8 cellular contexts compared by ENCODE assay signal in genomic region chr3:137032465-137033120, GRCh38.
DNase-seq lines count a peak whose midpoint lies in the region; ATAC-seq and TF ChIP-seq lines count a peak whose summit lies in the region.

No MANE protein-coding gene starts in this region.

- no peak overlapping the region for H3K9ac ChIP-seq in NT2/D1 (ENCODE audit: insufficient read length, low read depth)

- H3K9me3 Mint-ChIP-seq in CD8-positive, alpha-beta T cell: no peaks in the 10 kb centered on the region

- H3K27me3 Mint-ChIP-seq in CD8-positive, alpha-beta T cell (ENCODE audit: low read depth): peaks cover 22% of the 10 kb centered on the region

- peak; percentile 56 to 84 (median 74) for DNase-seq in CD8-positive, alpha-beta T cell
- DNase-seq in HT-29 (ENCODE audit: low spot score) (peak; percentile 86), NT2/D1 (ENCODE audit: low read depth, low spot score) (peak; percentile 90), activated T-cell treated with anti-CD3 and anti-CD28 coated beads for 24 hours (ENCODE audit: low read depth) (peak; percentile 67), esophagus muscularis mucosa (ENCODE audit: extremely low spot score) (peak; percentile 95)
- peak; percentile 45 to 75 for DNase-seq in stimulated activated CD8-positive, alpha-beta memory T cell treated with anti-CD3 and anti-CD28 coated beads, Interleukin-7, amount 100 ng/mL, for 1 hour (ENCODE audit: low read depth in 2 of 2)

- peak; percentile 99 for TF ChIP-seq CTCF in CD8-positive, alpha-beta T cell (IDR thresholded peaks at IDR 0.05)
- peak; percentile 86 to 100 (median 94) for TF ChIP-seq CTCF in esophagus muscularis mucosa (IDR thresholded peaks at IDR 0.05)

- H3K36me3 ChIP-seq in CD8-positive, alpha-beta T cell (ENCODE audit: insufficient read depth, low read length): no peaks in the 10 kb centered on the region
- H3K36me3 ChIP-seq in NT2/D1 (ENCODE audit: insufficient read depth, insufficient read length, low read length) (no peaks in the 10 kb centered on the region), esophagus muscularis mucosa (no peaks in the 10 kb centered on the region), muscle layer of duodenum (ENCODE audit: control insufficient read depth in 1 of 2, insufficient read depth in 2 of 2, low read length in 2 of 2) (no peaks in the 10 kb centered on the region)

- no peak overlapping the region for H3K27ac ChIP-seq in CD8-positive, alpha-beta T cell (ENCODE audit: low read depth, low read length)
- H3K27ac ChIP-seq in esophagus muscularis mucosa (replicated peaks in 1 of 4): no peak overlapping the region
- no peak overlapping the region for H3K27ac ChIP-seq in muscle layer of duodenum (ENCODE audit: low read length)

- no peaks in the 10 kb centered on the region for H3K27me3 ChIP-seq in CD8-positive, alpha-beta T cell (ENCODE audit: insufficient read depth, low read length)
- peaks cover 27% of the 10 kb centered on the region for H3K27me3 ChIP-seq in NT2/D1 (ENCODE audit: insufficient read depth, insufficient read length)
- no peaks in the 10 kb centered on the region for H3K27me3 ChIP-seq in esophagus muscularis mucosa
- no peaks in the 10 kb centered on the region for H3K27me3 ChIP-seq in muscle layer of duodenum (ENCODE audit: low read depth, low read length)

- H3K4me3 ChIP-seq in CD8-positive, alpha-beta T cell (ENCODE audit: low read depth, low read length): peak overlapping the region; percentile 19
- H3K4me3 ChIP-seq in NT2/D1 (ENCODE audit: insufficient read length, low read depth) (no peak overlapping the region), esophagus muscularis mucosa (peak overlapping the region; percentile 35 to 56 (median 39)), muscle layer of duodenum (ENCODE audit: low read depth in 1 of 2, low read length in 2 of 2) (peak overlapping the region; percentile 46 to 52)

- intact Hi-C loops in CD8-positive, alpha-beta T cell (cut with DNase I, micrococcal nuclease): loop anchor here (5.0 kb wide), 3 partner anchors 915 to 960 kb away; no protein-coding TSS in a partner anchor
- intact Hi-C loops in esophagus muscularis mucosa (cut with DNase I): loop anchor here (5.0 kb wide), 1 partner anchor 915 kb away; no protein-coding TSS in a partner anchor

- no peak for TF ChIP-seq POLR2A in esophagus muscularis mucosa (IDR thresholded peaks at IDR 0.05; ENCODE audit: low read depth)

- no peaks in the 10 kb centered on the region for H3K36me3 Mint-ChIP-seq in CD8-positive, alpha-beta T cell

- TF ChIP-seq EP300 in esophagus muscularis mucosa (IDR thresholded peaks at IDR 0.05): no peak

- ATAC-seq in CD8-positive, alpha-beta T cell: peak; percentile 86
- peak; percentile 89 for ATAC-seq in GM19463 (IDR thresholded peaks at IDR 0.05; ENCODE audit: unreplicated experiment)

- H3K4me3 Mint-ChIP-seq in CD8-positive, alpha-beta T cell: peak overlapping the region; percentile 77

- no peak overlapping the region for H3K27ac Mint-ChIP-seq in CD8-positive, alpha-beta T cell

- peaks cover 9% of the 10 kb centered on the region for H3K4me1 Mint-ChIP-seq in CD8-positive, alpha-beta T cell (ENCODE audit: low read depth)

- CTCF ChIA-PET in CD8-positive, alpha-beta T cell (lab: Charles Lee): interaction anchor here (0.5 to 1.7 kb wide), 29 partner anchors 9 to 1100 kb away, joined by 3 to 10 read pairs (median 3); partner anchors contain the start of gene STAG1

- no peaks in the 10 kb centered on the region for H3K9me3 ChIP-seq in CD8-positive, alpha-beta T cell (ENCODE audit: low read length)
- no peaks in the 10 kb centered on the region for H3K9me3 ChIP-seq in NT2/D1 (ENCODE audit: insufficient read depth, low read length)
- no peaks in the 10 kb centered on the region for H3K9me3 ChIP-seq in esophagus muscularis mucosa
- H3K9me3 ChIP-seq in muscle layer of duodenum (ENCODE audit: control insufficient read depth in 1 of 2, low read length in 2 of 2): no peaks in the 10 kb centered on the region

- 3% methylated on average over 25 of the region's 31 CpGs for WGBS in esophagus muscularis mucosa

- POLR2A ChIA-PET in CD8-positive, alpha-beta T cell (lab: Charles Lee): interaction anchor here (1.0 to 1.3 kb wide), 2 partner anchors 8 to 280 kb away, joined by 3 to 5 read pairs; partner anchors contain the start of gene STAG1

- peaks cover 4% of the 10 kb centered on the region for H3K4me1 ChIP-seq in CD8-positive, alpha-beta T cell (ENCODE audit: insufficient read depth, low read length)
- H3K4me1 ChIP-seq in NT2/D1 (ENCODE audit: insufficient read depth, insufficient read length) (peaks cover 11% of the 10 kb centered on the region), esophagus muscularis mucosa (peaks cover 4 to 12% (median 10%) of the 10 kb centered on the region in 4 donors), muscle layer of duodenum (ENCODE audit: control insufficient read depth in 1 of 2, insufficient read depth in 2 of 2, low read length in 2 of 2) (peaks cover 3% of the 10 kb centered on the region in 2 donors)
